ENCODE assay signal across 26 cellular contexts in genomic region chr10:44773565-44773964, GRCh38.
DNase-seq lines count a peak whose midpoint lies in the region; ATAC-seq, FAIRE-seq and TF ChIP-seq lines count a peak whose summit lies in the region.
"Had no signal": no experiment of that assay in that cellular context is flagged by ENCODE, and none has a peak within 500 bp of the region (broad histone marks: within the 10 kb centered on the region; RNA-seq: fewer than 3 reads in every experiment).

No MANE protein-coding gene starts in this region.

- 2% methylated on average over 19 of the region's 19 CpGs for WGBS in K562 (ENCODE audit: insufficient coverage, low coverage, missing lambda C conversion rate)

- CTCF ChIA-PET in K562 (lab: Yijun Ruan, JAX; ENCODE audit: low intra/inter-chr PET ratio), result no interaction called here
- CTCF ChIA-PET in activated CD8-positive, alpha-beta T cell treated with anti-CD3 and anti-CD28 coated beads for 36 hours (lab: Charles Lee), result no interaction called here

- no peaks in the 10 kb centered on the region for H3K4me1 ChIP-seq in K562 (replicated peaks in 1 of 2; ENCODE audit: control insufficient read depth in 2 of 2, insufficient read depth in 2 of 2, low read length in 2 of 2)
- H3K4me1 ChIP-seq in upper lobe of right lung, result no peaks in the 10 kb centered on the region
- H3K4me1 ChIP-seq: BE2C; BLaER1 treated with 17β-estradiol and CSF1 and Interleukin-3, amounts not matched to agents 10 nM and 100 nM had no signal

- peaks cover 20 to 34% of the 10 kb centered on the region in 2 experiments for H3K27me3 ChIP-seq in K562 (ENCODE audit: control insufficient read depth in 2 of 2, insufficient read depth in 2 of 2, low read length in 2 of 2)
- H3K27me3 ChIP-seq in upper lobe of right lung, result peaks cover 3% of the 10 kb centered on the region
- H3K27me3 ChIP-seq: BE2C; BLaER1 treated with 17β-estradiol and CSF1 and Interleukin-3, amounts not matched to agents 10 nM and 100 nM had no signal

- no peak overlapping the region for H3K4me2 ChIP-seq in K562 (ENCODE audit: insufficient read depth, low read length)
- H3K4me2 ChIP-seq: BLaER1 treated with 17β-estradiol and CSF1 and Interleukin-3, amounts not matched to agents 10 nM and 100 nM had no signal

- no peak for TF ChIP-seq POLR2A in K562 (conservative IDR thresholded peaks at IDR 0.05)

- H3K36me3 Mint-ChIP-seq in activated CD8-positive, alpha-beta T cell treated with anti-CD3 and anti-CD28 coated beads for 36 hours (ENCODE audit: low read depth), result no peaks in the 10 kb centered on the region
- H3K36me3 Mint-ChIP-seq: CD14-positive monocyte; CD8-positive, alpha-beta memory T cell had no signal

- peaks cover 24% of the 10 kb centered on the region for H3K27me3 Mint-ChIP-seq in stimulated activated naive CD8-positive, alpha-beta T cell treated with anti-CD3 and anti-CD28 coated beads, Interleukin-15, amount 100 ng/mL, for 72 hours
- peaks cover 11% of the 10 kb centered on the region for H3K27me3 Mint-ChIP-seq in activated CD8-positive, alpha-beta T cell treated with anti-CD3 and anti-CD28 coated beads for 36 hours

- no peak for TF ChIP-seq EP300 in K562 (IDR thresholded peaks at IDR 0.05; ENCODE audit: low read length)

- no peaks in the 10 kb centered on the region for H3K9me3 Mint-ChIP-seq in stimulated activated naive CD8-positive, alpha-beta T cell treated with anti-CD3 and anti-CD28 coated beads, Interleukin-15, amount 100 ng/mL, for 72 hours
- no peaks in the 10 kb centered on the region for H3K9me3 Mint-ChIP-seq in activated CD8-positive, alpha-beta T cell treated with anti-CD3 and anti-CD28 coated beads for 36 hours
- H3K9me3 Mint-ChIP-seq: CD4-positive, alpha-beta T cell had no signal

- no peaks in the 10 kb centered on the region for H3K79me2 ChIP-seq in K562 (ENCODE audit: control insufficient read depth, insufficient read depth, low read length)

- intact Hi-C loops in K562 (cut with micrococcal nuclease), result no loop called here
- intact Hi-C loops in upper lobe of right lung (cut with DNase I), result no loop called here
- intact Hi-C loops in activated CD8-positive, alpha-beta T cell treated with anti-CD3 and anti-CD28 coated beads for 36 hours (cut with micrococcal nuclease), result no loop called here

- no peaks in the 10 kb centered on the region for H3K9me1 ChIP-seq in K562 (ENCODE audit: control insufficient read depth, insufficient read depth, low read length)

- peak; percentile 40 for ATAC-seq in stimulated activated naive CD8-positive, alpha-beta T cell treated with anti-CD3 and anti-CD28 coated beads, Interleukin-15, amount 100 ng/mL, for 72 hours
- ATAC-seq in stimulated activated naive CD8-positive, alpha-beta T cell treated with anti-CD3 and anti-CD28 coated beads, Interleukin-15, Interleukin-2, amounts not matched to agents 100 U/mL and 50 U/mL, for 24 hours, result no peak
- ATAC-seq in K562 (peak; percentile 41), left lobe of liver (no peak), upper lobe of right lung (peak; percentile 30), HG03097 (IDR thresholded peaks at IDR 0.05; ENCODE audit: low FRiP score, unreplicated experiment) (no peak), SK-N-SH treated with all-trans-retinoic acid at 6 μM for 48 hours (no peak)
- ATAC-seq in activated CD8-positive, alpha-beta T cell treated with anti-CD3 and anti-CD28 coated beads for 36 hours, result no peak

- H3K36me3 ChIP-seq in K562 (ENCODE audit: control insufficient read depth, insufficient read depth, low read length), result no peaks in the 10 kb centered on the region
- no peaks in the 10 kb centered on the region for H3K36me3 ChIP-seq in upper lobe of right lung
- H3K36me3 ChIP-seq: BE2C; BLaER1 treated with 17β-estradiol and CSF1 and Interleukin-3, amounts not matched to agents 10 nM and 100 nM had no signal

- H3K9ac ChIP-seq in K562 (ENCODE audit: insufficient read depth in 1 of 2, low read depth in 2 of 2, low read length in 2 of 2), result no peak overlapping the region
- H3K9ac ChIP-seq: BLaER1 treated with 17β-estradiol and CSF1 and Interleukin-3, amounts not matched to agents 10 nM and 100 nM had no signal

- H3K27ac Mint-ChIP-seq in stimulated activated naive CD8-positive, alpha-beta T cell treated with anti-CD3 and anti-CD28 coated beads, Interleukin-15, amount 100 ng/mL, for 72 hours, result no peak overlapping the region
- H3K27ac Mint-ChIP-seq in activated CD8-positive, alpha-beta T cell treated with anti-CD3 and anti-CD28 coated beads for 36 hours, result no peak overlapping the region
- H3K27ac Mint-ChIP-seq: CD14-positive monocyte; CD4-positive, alpha-beta T cell; CD8-positive, alpha-beta memory T cell had no signal

- no peak overlapping the region for H3K4me3 Mint-ChIP-seq in stimulated activated naive CD8-positive, alpha-beta T cell treated with anti-CD3 and anti-CD28 coated beads, Interleukin-15, amount 100 ng/mL, for 72 hours
- H3K4me3 Mint-ChIP-seq in activated CD8-positive, alpha-beta T cell treated with anti-CD3 and anti-CD28 coated beads for 36 hours, result no peak overlapping the region
- H3K4me3 Mint-ChIP-seq: CD14-positive monocyte; CD4-positive, alpha-beta T cell; CD8-positive, alpha-beta memory T cell had no signal

- in situ Hi-C loops in K562 (cut with MboI), result no loop called here

- H3K4me3 ChIP-seq in K562, result no peak overlapping the region
- H3K4me3 ChIP-seq in upper lobe of right lung, result no peak overlapping the region
- H3K4me3 ChIP-seq: BLaER1 treated with 17β-estradiol and CSF1 and Interleukin-3, amounts not matched to agents 10 nM and 100 nM had no signal

- H4K20me1 ChIP-seq in K562 (replicated peaks; ENCODE audit: control insufficient read depth, insufficient read depth, low read length), result peaks cover 5% of the 10 kb centered on the region; the same call in 1 of the 2 replicates
- H4K20me1 ChIP-seq: BLaER1 treated with 17β-estradiol and CSF1 and Interleukin-3, amounts not matched to agents 10 nM and 100 nM had no signal

- H3K9me3 ChIP-seq in K562 (replicated peaks; ENCODE audit: control insufficient read depth, insufficient read depth, low read depth, low read length) (no peaks in the 10 kb centered on the region), upper lobe of right lung (no peaks in the 10 kb centered on the region)
- H3K9me3 ChIP-seq: BE2C; BLaER1 treated with 17β-estradiol and CSF1 and Interleukin-3, amounts not matched to agents 10 nM and 100 nM had no signal

- H3K27ac ChIP-seq in K562 (ENCODE audit: extremely low read depth, low read depth, low read length), result no peak overlapping the region
- no peak overlapping the region for H3K27ac ChIP-seq in upper lobe of right lung
- H3K27ac ChIP-seq: 22Rv1; BLaER1 treated with 17β-estradiol and CSF1 and Interleukin-3, amounts not matched to agents 10 nM and 100 nM had no signal

- no peaks in the 10 kb centered on the region for H3K4me1 Mint-ChIP-seq in stimulated activated naive CD8-positive, alpha-beta T cell treated with anti-CD3 and anti-CD28 coated beads, Interleukin-15, amount 100 ng/mL, for 72 hours
- no peaks in the 10 kb centered on the region for H3K4me1 Mint-ChIP-seq in activated CD8-positive, alpha-beta T cell treated with anti-CD3 and anti-CD28 coated beads for 36 hours (ENCODE audit: low read depth)
- H3K4me1 Mint-ChIP-seq: CD14-positive monocyte; CD8-positive, alpha-beta memory T cell had no signal

- no TSS peak for BruUV-seq in K562 (replicated peaks; lab: Mats Ljungman, UMichigan)

- POLR2A ChIA-PET in K562 (lab: Yijun Ruan, JAX), result interaction anchor here (0.6 kb wide), 1 partner anchor 1378 kb away, joined by 3 read pairs; no protein-coding TSS in a partner anchor
- POLR2A ChIA-PET in activated CD8-positive, alpha-beta T cell treated with anti-CD3 and anti-CD28 coated beads for 36 hours (lab: Charles Lee), result interaction anchor here (0.6 kb wide), 1 partner anchor 643 kb away, joined by 3 read pairs; no protein-coding TSS in a partner anchor

- no peak for TF ChIP-seq RAD21 in K562 (CRISPR knock-in tag; conservative IDR thresholded peaks at IDR 0.05 in 1 of 2, IDR thresholded peaks at IDR 0.05 in 1 of 2)

- H2AFZ ChIP-seq in K562 (ENCODE audit: low read depth, low read length), result no peak overlapping the region

- DNase-seq in stimulated activated naive CD8-positive, alpha-beta T cell treated with anti-CD3 and anti-CD28 coated beads, Interleukin-15, amount 100 ng/mL, for 72 hours, result no peak
- DNase-seq in stimulated activated naive CD8-positive, alpha-beta T cell treated with anti-CD3 and anti-CD28 coated beads, Interleukin-15, Interleukin-2, amounts not matched to agents 100 U/mL and 50 U/mL, for 24 hours, result no peak
- no peak for DNase-seq in K562 (ENCODE audit: extremely low read depth in 1 of 4, low spot score in 3 of 4)
- peak; percentile 28 for DNase-seq in left lobe of liver (ENCODE audit: low spot score)
- no peak for DNase-seq in upper lobe of right lung
- DNase-seq in activated CD8-positive, alpha-beta T cell treated with anti-CD3 and anti-CD28 coated beads for 36 hours, result no peak
- DNase-seq: AML-193; BE2C; CD4-positive, alpha-beta T cell; CD8-positive, alpha-beta memory T cell; DMS 273 treated with DMSO at 0.1 percent for 48 hours; DMS79; EL; GDM1; H7; HCEC 1CT had no signal

- no peak for TF ChIP-seq CTCF in K562 (IDR thresholded peaks at IDR 0.05 in 2 of 3, conservative IDR thresholded peaks at IDR 0.05 in 1 of 3; ENCODE audit: insufficient read depth in 2 of 3, low read depth in 1 of 3, low read length in 3 of 3)
- no peak for TF ChIP-seq CTCF in upper lobe of right lung (IDR thresholded peaks at IDR 0.05)
- no peak for TF ChIP-seq CTCF in activated CD8-positive, alpha-beta T cell treated with anti-CD3 and anti-CD28 coated beads for 36 hours (IDR thresholded peaks at IDR 0.05)

- no peak for FAIRE-seq in K562 (lab: Jason Lieb, UNC)
- FAIRE-seq: A204.1, D721Med, GM12891, GM18507, H1 had no signal

TF ChIP-seq in K562, 482 proteins besides CTCF, POLR2A, EP300 and RAD21 (continues in another document):
- TF ChIP-seq ZNF143 (CRISPR knock-in tag; IDR thresholded peaks at IDR 0.05), result no peak

TF ChIP-seq in SK-N-SH treated with all-trans-retinoic acid at 6 μM for 48 hours, 23 proteins besides CTCF, POLR2A, EP300 and RAD21 (continues in another document):
- TF ChIP-seq CSDC2 (CRISPR knock-in tag; IDR thresholded peaks at IDR 0.05) (no peak), SNAI2 (CRISPR knock-in tag; IDR thresholded peaks at IDR 0.05) (no peak), PATZ1 (CRISPR knock-in tag; IDR thresholded peaks at IDR 0.05; ENCODE audit: borderline replicate concordance) (no peak)

Comparison
In these comparisons a context has a peak if more than half of its experiments do, and no peak if none do; other contexts are left out.
1. ATAC-seq: peak in stimulated activated naive CD8-positive, alpha-beta T cell treated with anti-CD3 and anti-CD28 coated beads, Interleukin-15, amount 100 ng/mL, for 72 hours (single experiment), K562 (single experiment) and upper lobe of right lung (single experiment); none in stimulated activated naive CD8-positive, alpha-beta T cell treated with anti-CD3 and anti-CD28 coated beads, Interleukin-15, Interleukin-2, amounts not matched to agents 100 U/mL and 50 U/mL, for 24 hours (single experiment), left lobe of liver (single experiment), HG03097 (single experiment), SK-N-SH treated with all-trans-retinoic acid at 6 μM for 48 hours (single experiment) and activated CD8-positive, alpha-beta T cell treated with anti-CD3 and anti-CD28 coated beads for 36 hours (single experiment).